1 cellular context compared by ENCODE assay signal in genomic region chrX:79266702-79267101, GRCh38.
TF ChIP-seq lines count a peak whose summit lies in the region.

No MANE protein-coding gene starts in this region.

TF ChIP-seq in HepG2, 621 proteins besides CTCF, POLR2A, EP300 and RAD21:
- TF ChIP-seq, protein P1, sequence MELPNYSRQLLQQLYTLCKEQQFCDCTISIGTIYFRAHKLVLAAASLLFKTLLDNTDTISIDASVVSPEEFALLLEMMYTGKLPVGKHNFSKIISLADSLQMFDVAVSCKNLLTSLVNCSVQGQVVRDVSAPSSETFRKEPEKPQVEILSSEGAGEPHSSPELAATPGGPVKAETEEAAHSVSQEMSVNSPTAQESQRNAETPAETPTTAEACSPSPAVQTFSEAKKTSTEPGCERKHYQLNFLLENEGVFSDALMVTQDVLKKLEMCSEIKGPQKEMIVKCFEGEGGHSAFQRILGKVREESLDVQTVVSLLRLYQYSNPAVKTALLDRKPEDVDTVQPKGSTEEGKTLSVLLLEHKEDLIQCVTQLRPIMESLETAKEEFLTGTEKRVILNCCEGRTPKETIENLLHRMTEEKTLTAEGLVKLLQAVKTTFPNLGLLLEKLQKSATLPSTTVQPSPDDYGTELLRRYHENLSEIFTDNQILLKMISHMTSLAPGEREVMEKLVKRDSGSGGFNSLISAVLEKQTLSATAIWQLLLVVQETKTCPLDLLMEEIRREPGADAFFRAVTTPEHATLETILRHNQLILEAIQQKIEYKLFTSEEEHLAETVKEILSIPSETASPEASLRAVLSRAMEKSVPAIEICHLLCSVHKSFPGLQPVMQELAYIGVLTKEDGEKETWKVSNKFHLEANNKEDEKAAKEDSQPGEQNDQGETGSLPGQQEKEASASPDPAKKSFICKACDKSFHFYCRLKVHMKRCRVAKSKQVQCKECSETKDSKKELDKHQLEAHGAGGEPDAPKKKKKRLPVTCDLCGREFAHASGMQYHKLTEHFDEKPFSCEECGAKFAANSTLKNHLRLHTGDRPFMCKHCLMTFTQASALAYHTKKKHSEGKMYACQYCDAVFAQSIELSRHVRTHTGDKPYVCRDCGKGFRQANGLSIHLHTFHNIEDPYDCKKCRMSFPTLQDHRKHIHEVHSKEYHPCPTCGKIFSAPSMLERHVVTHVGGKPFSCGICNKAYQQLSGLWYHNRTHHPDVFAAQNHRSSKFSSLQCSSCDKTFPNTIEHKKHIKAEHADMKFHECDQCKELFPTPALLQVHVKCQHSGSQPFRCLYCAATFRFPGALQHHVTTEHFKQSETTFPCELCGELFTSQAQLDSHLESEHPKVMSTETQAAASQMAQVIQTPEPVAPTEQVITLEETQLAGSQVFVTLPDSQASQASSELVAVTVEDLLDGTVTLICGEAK (IDR thresholded peaks at IDR 0.05), result peak; percentile 60; the same call in 1 of the 2 replicates
- TF ChIP-seq, protein P1 (CRISPR knock-in tag; IDR thresholded peaks at IDR 0.05), result no peak
- no peak for TF ChIP-seq DNMT3B (CRISPR knock-in tag; conservative IDR thresholded peaks at IDR 0.05)
